Comparison of ENCODE assay signal across 8 cellular contexts in the genomic region with DNA sequence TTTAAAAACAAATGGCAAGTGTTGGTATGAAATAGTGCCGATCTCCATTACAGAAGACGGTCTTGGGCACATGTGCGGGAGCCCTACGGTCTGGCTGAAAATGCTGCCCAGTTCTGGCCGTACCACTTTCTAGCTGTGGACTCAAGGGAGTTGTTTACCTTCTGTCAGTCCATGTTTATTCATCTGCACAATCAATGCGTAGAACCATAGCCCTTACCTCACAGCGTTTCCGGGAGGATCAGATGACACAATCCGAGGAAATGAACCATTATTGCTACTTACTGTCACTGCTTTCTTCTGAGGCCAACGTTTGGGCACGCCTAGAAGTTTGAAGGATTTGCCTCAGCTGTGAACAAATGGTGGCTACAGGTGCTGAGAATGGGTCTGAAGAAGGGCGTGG. TPM values are rescaled to one million over a fixed set of nuclear protein-coding genes. Genes with fewer than 3 reads are reported as not detected.
DNase-seq lines count a peak whose midpoint lies in the region; ATAC-seq and TF ChIP-seq lines count a peak whose summit lies in the region.

No MANE protein-coding gene starts in this region.

- peak overlapping the region in 1 of 4 donors; percentile 1 for H3K4me3 ChIP-seq in upper lobe of left lung

- peaks cover 14 to 20% (median 17%) of the 10 kb centered on the region in 4 donors for H3K4me1 ChIP-seq in upper lobe of left lung

- 11 to 16% methylated on average over 8 to 12 of the region's 12 CpGs for WGBS in upper lobe of left lung, 2 donors

- in situ Hi-C loops in GM13976 (cut with MboI; ENCODE audit: low sequenced_read_pairs, unreplicated experiment): no loop called here

- TF ChIP-seq CTCF in VCaP (conservative IDR thresholded peaks at IDR 0.05): no peak
- no peak for TF ChIP-seq CTCF in upper lobe of left lung (IDR thresholded peaks at IDR 0.05)
- no peak for TF ChIP-seq CTCF in GM13976 (IDR thresholded peaks at IDR 0.05; ENCODE audit: borderline replicate concordance, control extremely low read depth, extremely low read depth, insufficient read depth, missing control alignments)

- TF ChIP-seq EP300 in upper lobe of left lung (IDR thresholded peaks at IDR 0.05): peak; percentile 84 to 99 (median 94)

- ATAC-seq in upper lobe of left lung (ENCODE audit: low FRiP score in 2 of 2) (peak; percentile 53 to 74), HG02571 (IDR thresholded peaks at IDR 0.05; ENCODE audit: unreplicated experiment) (no peak)

- H3K27ac ChIP-seq in VCaP (peak overlapping the region; percentile 83), upper lobe of left lung (peak overlapping the region; percentile 54 to 75 (median 69))

- H3K36me3 ChIP-seq in upper lobe of left lung: no peaks in the 10 kb centered on the region

- H3K9me3 ChIP-seq in upper lobe of left lung: no peaks in the 10 kb centered on the region

- peak in 1 of 4 donors; percentile 31 for TF ChIP-seq POLR2A in upper lobe of left lung (IDR thresholded peaks at IDR 0.05)

- peak; percentile 63 for DNase-seq in ELR (ENCODE audit: low read depth)
- peak; percentile 87 for DNase-seq in NCI-H1436 treated with DMSO at 0.1 percent for 48 hours (lab: John Stamatoyannopoulos, UW)
- peak; percentile 94 for DNase-seq in iris pigment epithelial cell (ENCODE audit: low read depth)
- DNase-seq in upper lobe of left lung: peak in 1 of 2 donors; percentile 59
- DNase-seq in iPS-NIHi7 (ENCODE audit: extremely low spot score): no peak
- no peak for DNase-seq in GM13976 (ENCODE audit: low spot score)

- H3K27me3 ChIP-seq in upper lobe of left lung: no peaks in the 10 kb centered on the region

RNA-seq across cellular contexts. Expression of a gene that starts 31.2 kb away (rescaled TPM):
- total RNA-seq in upper lobe of left lung: 100 to 1,000 TPM in 4 of 6 donors, 10 to 100 TPM in 2; 93.2 to 247 (median 139) TPM

RNA-seq across cellular contexts. Expression of a gene that starts 50.4 kb away (rescaled TPM):
- total RNA-seq in upper lobe of left lung: 10 to 100 TPM; 15.7 to 49.7 (median 28.2) TPM

Comparison
In these comparisons a context has a peak if more than half of its experiments do, and no peak if none do; other contexts are left out.
1. DNase-seq: peak in ELR (single experiment), NCI-H1436 treated with DMSO at 0.1 percent for 48 hours (single experiment) and iris pigment epithelial cell (single experiment); none in iPS-NIHi7 (single experiment) and GM13976 (single experiment).